Comparison of ENCODE assay signal across 10 cellular contexts in the genomic region with DNA sequence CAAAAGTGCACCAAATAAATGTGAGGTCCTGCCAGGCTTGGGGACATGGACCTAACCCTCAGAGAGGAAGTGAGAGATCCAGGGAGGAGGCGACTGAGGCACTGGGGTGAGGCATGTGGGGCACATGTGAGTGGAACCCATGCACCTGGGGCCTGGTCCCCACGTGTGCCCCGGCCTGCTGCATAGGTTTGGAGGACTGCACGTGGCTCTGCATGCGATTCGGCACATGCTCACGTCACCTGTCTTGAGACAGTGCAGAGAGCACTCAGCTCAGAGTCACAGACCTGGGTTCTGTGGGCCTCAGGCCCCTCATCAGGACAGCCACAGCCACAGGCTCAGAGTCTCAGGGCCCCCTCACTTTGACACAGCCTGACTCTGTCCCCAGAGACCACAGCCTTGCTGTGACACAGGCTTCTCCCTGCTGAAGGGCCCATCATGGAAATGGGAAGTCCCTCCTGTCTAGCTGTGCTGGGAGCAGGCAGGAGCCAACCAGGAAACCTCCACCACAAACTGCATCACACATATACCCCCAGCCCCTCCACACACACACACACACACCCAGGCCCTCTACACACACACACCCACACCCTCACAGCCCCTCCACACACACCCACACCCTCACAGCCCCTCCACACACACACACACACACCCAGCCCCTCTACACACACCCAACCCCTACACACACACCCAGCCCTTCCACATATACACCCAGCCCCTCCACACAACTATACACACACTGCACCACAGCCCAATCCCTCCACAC. TPM values are rescaled to one million over a fixed set of nuclear protein-coding genes. Genes with fewer than 3 reads are reported as not detected.
DNase-seq lines count a peak whose midpoint lies in the region; ATAC-seq and TF ChIP-seq lines count a peak whose summit lies in the region.
"Had no signal": no experiment of that assay in that cellular context is flagged by ENCODE, and none has a peak within 500 bp of the region (broad histone marks: within the 10 kb centered on the region; RNA-seq: fewer than 3 reads in every experiment).

No MANE protein-coding gene starts in this region.

- WGBS in thyroid gland, 2 donors: 80 to 93% methylated on average over 7 of the region's 7 CpGs

- no TSS peak for BruUV-seq in A673 (replicated peaks; lab: Mats Ljungman, UMichigan)

- ATAC-seq in GM21526 (IDR thresholded peaks at IDR 0.05; ENCODE audit: low FRiP score, unreplicated experiment): no peak
- no peak for ATAC-seq in HG03520 (IDR thresholded peaks at IDR 0.05; ENCODE audit: unreplicated experiment)

- intact Hi-C loops in A673 (cut with micrococcal nuclease; ENCODE audit: unreplicated experiment): no loop called here
- intact Hi-C loops in dorsolateral prefrontal cortex (cut with DNase I): loop anchor here in 1 of 2 donors (10.0 kb wide), 1 partner anchor 288 kb away; the partner anchor contains the start of gene GPR3
- intact Hi-C loops in thyroid gland (cut with DNase I): loop anchor here (10.0 kb wide), 1 partner anchor 288 kb away; the partner anchor contains the start of gene GPR3

- POLR2A ChIA-PET in A673 (lab: Charles Lee; ENCODE audit: low non-redundant PET): no interaction called here

- H3K9me3 ChIP-seq in A673 (ENCODE audit: low read depth, low read length, poor library complexity, severe bottlenecking): no peaks in the 10 kb centered on the region
- no peaks in the 10 kb centered on the region for H3K9me3 ChIP-seq in thyroid gland

- TF ChIP-seq POLR2A in NB4 (IDR thresholded peaks at IDR 0.05; ENCODE audit: extremely low read depth, insufficient read length): no peak
- TF ChIP-seq POLR2A in thyroid gland (IDR thresholded peaks at IDR 0.05): no peak

- TF ChIP-seq CTCF in A673 (conservative IDR thresholded peaks at IDR 0.05; ENCODE audit: low read depth, low read length): no peak
- TF ChIP-seq CTCF in GM12875 (IDR thresholded peaks at IDR 0.05; ENCODE audit: borderline replicate concordance, insufficient read depth, low read depth, low read length): no peak
- no peak for TF ChIP-seq CTCF in NB4 (IDR thresholded peaks at IDR 0.05; ENCODE audit: low read depth, low read length)
- TF ChIP-seq CTCF in dorsolateral prefrontal cortex (IDR thresholded peaks at IDR 0.05 in 54 of 56, conservative IDR thresholded peaks at IDR 0.05 in 2 of 56; ENCODE audit: low read depth in 1 of 56, partially characterized antibody in 56 of 56): no peak
- TF ChIP-seq CTCF in thyroid gland (IDR thresholded peaks at IDR 0.05): no peak

- H3K4me1 ChIP-seq in A673 (ENCODE audit: insufficient read depth, low read length, poor library complexity, severe bottlenecking): peaks cover 3% of the 10 kb centered on the region
- H3K4me1 ChIP-seq in thyroid gland: peaks cover 0 to 5% of the 10 kb centered on the region in 2 donors

- H3K27me3 ChIP-seq in A673 (replicated peaks; ENCODE audit: insufficient read depth, low read depth, low read length, poor library complexity): no peaks in the 10 kb centered on the region
- no peaks in the 10 kb centered on the region for H3K27me3 ChIP-seq in dorsolateral prefrontal cortex
- H3K27me3 ChIP-seq in thyroid gland: no peaks in the 10 kb centered on the region

- H3K36me3 ChIP-seq in A673 (ENCODE audit: insufficient read depth, low read length, poor library complexity, severe bottlenecking) (no peaks in the 10 kb centered on the region), thyroid gland (peaks cover 0 to 6% of the 10 kb centered on the region in 2 donors)

- H3K27ac ChIP-seq in A673 (ENCODE audit: low read depth, low read length, poor library complexity, severe bottlenecking) (no peak overlapping the region), dorsolateral prefrontal cortex (peak overlapping the region in 34 of 59 donors; percentile 1 to 74 (median 46)), thyroid gland (no peak overlapping the region)

- H3K4me3 ChIP-seq in A673 (ENCODE audit: low read depth, low read length, poor library complexity, severe bottlenecking) (no peak overlapping the region), GM12875 (ENCODE audit: low read depth, low read length) (peak overlapping the region; percentile 2), NB4 (ENCODE audit: low read depth, low read length) (no peak overlapping the region), dorsolateral prefrontal cortex (no peak overlapping the region), thyroid gland (replicated peaks in 1 of 3) (no peak overlapping the region)

- CTCF ChIA-PET in A673 (lab: Charles Lee): no interaction called here

- DNase-seq in A673 (ENCODE audit: low spot score) (peak; percentile 22), NB4 (ENCODE audit: low read depth) (peak; percentile 77), dorsolateral prefrontal cortex (peak in 1 of 10 donors; percentile 64), thyroid gland (no peak), foreskin melanocyte (no peak)
- DNase-seq: dermis blood vessel endothelial cell, NCI-H524 had no signal

RNA-seq across cellular contexts. Expression of gene SLC9A1, which starts 48.2 kb away (rescaled TPM):
- total RNA-seq in A673 (2021) (27.0 and 30.2 TPM in 2 replicates), dorsolateral prefrontal cortex (10 to 100 TPM; 16.2 to 58.9 (median 38.4) TPM), thyroid gland (10 to 100 TPM; 13.3 to 26.1 (median 19.9) TPM)

Comparison
In these comparisons a context has a peak if more than half of its experiments do, and no peak if none do; other contexts are left out.
1. DNase-seq: peak in A673 (single experiment) and NB4 (single experiment); none in thyroid gland (0 of 2) and foreskin melanocyte (single experiment).
2. H3K27ac ChIP-seq: peak in dorsolateral prefrontal cortex (34 of 59); none in A673 (single experiment) and thyroid gland (0 of 3).